8 cellular contexts compared by ENCODE assay signal in the genomic region with DNA sequence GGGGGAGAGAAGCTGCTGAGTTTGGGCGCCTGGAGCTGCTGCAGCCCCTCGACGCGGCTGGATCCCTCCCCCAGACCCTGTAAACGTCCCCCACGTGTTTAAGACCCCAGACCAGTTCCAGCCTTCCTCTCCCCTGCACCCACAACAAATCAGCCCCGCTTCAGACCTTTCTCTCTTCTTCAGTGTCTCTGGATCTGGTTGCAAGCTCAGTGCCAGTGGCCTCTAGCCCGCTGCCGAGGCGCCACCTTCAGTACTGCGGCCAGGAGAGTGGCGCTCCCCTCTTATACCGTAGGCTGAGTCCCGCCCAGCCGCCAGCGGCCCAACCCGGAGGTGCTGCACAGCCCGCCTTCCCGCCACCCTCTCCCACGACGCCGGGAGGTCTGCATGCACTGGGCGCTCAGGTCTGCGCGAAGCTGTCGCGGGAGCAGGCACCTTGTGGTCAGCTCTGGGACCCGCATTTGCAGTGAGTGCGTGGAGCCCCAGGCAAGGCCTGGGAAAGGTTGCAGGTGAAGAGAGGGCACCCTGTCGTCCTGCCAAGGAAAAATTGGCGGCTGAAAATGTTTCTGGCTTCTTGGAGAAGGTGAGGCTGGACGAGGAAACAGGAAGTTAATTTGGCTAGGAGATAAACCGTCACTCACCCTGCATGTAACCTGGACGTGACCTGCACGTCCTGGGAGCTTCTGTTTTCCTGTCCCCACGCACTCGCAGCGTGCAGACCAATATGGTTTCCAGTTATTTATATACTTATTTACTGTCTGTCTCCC. TPM values are rescaled to one million over a fixed set of nuclear protein-coding genes. Genes with fewer than 3 reads are reported as not detected.
A peak's percentile ranks its signal among the peaks of the same experiment; 100 is the strongest.
DNase-seq lines count a peak whose midpoint lies in the region; ATAC-seq and TF ChIP-seq lines count a peak whose summit lies in the region.

TSS of gene C2CD4B (minus strand) at position 257 of the 764 bp plus-strand sequence. CDS start 301 bp downstream, outside the sequence.

- peak in 1 of 2 donors; percentile 35 for TF ChIP-seq POLR2A in vagina (IDR thresholded peaks at IDR 0.05)

- peaks cover 72% of the 10 kb centered on the region for H3K27me3 Mint-ChIP-seq in H9 (ENCODE audit: low read depth)
- peaks cover 52 to 82% of the 10 kb centered on the region in 2 donors for H3K27me3 Mint-ChIP-seq in natural killer cell (ENCODE audit: low read depth in 2 of 2)

- no peak within 1 kb of the TSS for H2AK5ac ChIP-seq in H9 (ENCODE audit: insufficient read length, low read length)

- no peak within 1 kb of the TSS for H4K8ac ChIP-seq in H9 (replicated peaks; ENCODE audit: insufficient read length, low read depth, low read length)

- H3K4me3 ChIP-seq in epithelial cell of proximal tubule (ENCODE audit: low read depth, low read length), result peak within 1 kb of the TSS; percentile 49
- peak within 1 kb of the TSS; percentile 39 to 52 for H3K4me3 ChIP-seq in vagina

- H3K4me1 Mint-ChIP-seq in H9, result peaks cover 11 to 13% of the 10 kb centered on the region in 2 experiments
- H3K4me1 Mint-ChIP-seq in natural killer cell, result peaks cover 0 to 7% of the 10 kb centered on the region in 2 donors

- H2BK5ac ChIP-seq in H9 (ENCODE audit: insufficient read length, low read length), result no peak within 1 kb of the TSS

- H3K56ac ChIP-seq in H9 (ENCODE audit: insufficient read length, low read depth, low read length), result no peak within 1 kb of the TSS

- intact Hi-C loops in natural killer cell (cut with micrococcal nuclease) (no loop called here), vagina (cut with DNase I) (no loop called here)

- H4K5ac ChIP-seq in H9 (ENCODE audit: insufficient read length, low read depth, low read length), result no peak within 1 kb of the TSS

- peaks cover 12% of the 10 kb centered on the region for H3K23me2 ChIP-seq in H9 (ENCODE audit: insufficient read length, low read depth, low read length, poor library complexity, severe bottlenecking)

- H2AFZ ChIP-seq in H9 (ENCODE audit: low read length), result no peak within 1 kb of the TSS

- no peaks in the 10 kb centered on the region for H3K9me3 ChIP-seq in H9 (ENCODE audit: control insufficient read depth, low read depth, low read length)
- H3K9me3 ChIP-seq in vagina, result no peaks in the 10 kb centered on the region

- no peak within 1 kb of the TSS for H2BK15ac ChIP-seq in H9 (ENCODE audit: low read depth, low read length)

- WGBS in H9 (ENCODE audit: extremely low coverage, insufficient read length, low lambda C conversion rate), result no CpG with 5 or more reads among the region's 38 CpGs

- no peaks in the 10 kb centered on the region for H3K36me3 ChIP-seq in vagina

- TF ChIP-seq CTCF in H9 (conservative IDR thresholded peaks at IDR 0.05) (peak; percentile 12; the same call in 1 of the 3 replicates), epithelial cell of proximal tubule (conservative IDR thresholded peaks at IDR 0.05; ENCODE audit: low read depth, low read length) (no peak), natural killer cell (IDR thresholded peaks at IDR 0.05) (no peak), vagina (IDR thresholded peaks at IDR 0.05) (no peak)

- H3K23ac ChIP-seq in H9 (ENCODE audit: insufficient read length, low read depth, low read length), result no peak within 1 kb of the TSS

- no peak within 1 kb of the TSS for H3K18ac ChIP-seq in H9 (ENCODE audit: insufficient read length, low read depth, low read length)

- H4K91ac ChIP-seq in H9 (ENCODE audit: insufficient read length, low read depth, low read length), result no peak within 1 kb of the TSS

- H3T11ph ChIP-seq in H9 (ENCODE audit: low read length), result no peak within 1 kb of the TSS

- ATAC-seq in natural killer cell (peak in 1 of 3 donors; percentile 22), HG02870 (IDR thresholded peaks at IDR 0.05; ENCODE audit: unreplicated experiment) (no peak)

- no peak within 1 kb of the TSS for H2BK20ac ChIP-seq in H9 (ENCODE audit: low read depth, low read length, poor library complexity, severe bottlenecking)

- H2BK12ac ChIP-seq in H9 (ENCODE audit: insufficient read length, low read depth, low read length), result no peak within 1 kb of the TSS

- H3K4me1 ChIP-seq in H9 (ENCODE audit: insufficient read depth, low read length) (no peaks in the 10 kb centered on the region), vagina (peaks cover 14% of the 10 kb centered on the region)

- no peak within 1 kb of the TSS for H3K4ac ChIP-seq in H9 (ENCODE audit: low read depth, low read length)

- H3K27ac ChIP-seq in H9 (ENCODE audit: insufficient read length, low read depth, low read length), result no peak within 1 kb of the TSS
- H3K27ac ChIP-seq in vagina, result peak within 1 kb of the TSS; percentile 20

- DNase-seq in H9 (peak; percentile 82), epithelial cell of proximal tubule (ENCODE audit: low read depth) (no peak), natural killer cell (no peak), vagina (ENCODE audit: extremely low spot score in 2 of 2) (no peak), NCI-H2081 (lab: John Stamatoyannopoulos, UW) (no peak), NCI-H1436 treated with DMSO at 0.1 percent for 48 hours (lab: John Stamatoyannopoulos, UW) (no peak)
- peak; percentile 33 for DNase-seq in activated CD4-positive, CD25-positive, alpha-beta regulatory T cell treated with anti-CD3 and anti-CD28 coated beads, Interleukin-2, amount 50 U/mL, for 72 hours

- H2BK120ac ChIP-seq in H9 (ENCODE audit: low read depth, low read length, poor library complexity, severe bottlenecking), result no peak within 1 kb of the TSS

- no peak within 1 kb of the TSS for H3K14ac ChIP-seq in H9 (ENCODE audit: insufficient read depth, low read length)

- H3K27me3 ChIP-seq in H9 (ENCODE audit: insufficient read depth, low read length) (peaks cover 24% of the 10 kb centered on the region; the same call in 1 of the 2 replicates), vagina (peaks cover 12% of the 10 kb centered on the region)

- H3K4me2 ChIP-seq in H9 (ENCODE audit: insufficient read depth, insufficient read length, low read length), result peak within 1 kb of the TSS; percentile 39

- H3K27ac Mint-ChIP-seq in H9 (no peak within 1 kb of the TSS), natural killer cell (no peak within 1 kb of the TSS)

- H3K9me3 Mint-ChIP-seq in H9, result peaks cover 0 to 3% of the 10 kb centered on the region in 2 experiments; a peak in 1 of 5 replicates
- H3K9me3 Mint-ChIP-seq in natural killer cell, result no peaks in the 10 kb centered on the region

- H4K20me1 ChIP-seq in H9 (ENCODE audit: control insufficient read depth, insufficient read depth, insufficient read length), result no peaks in the 10 kb centered on the region

- H3K79me2 ChIP-seq in H9 (ENCODE audit: insufficient read depth, low read length), result no peaks in the 10 kb centered on the region

- H3K4me3 Mint-ChIP-seq in H9 (peak within 1 kb of the TSS; percentile 64 to 84), natural killer cell (peak within 1 kb of the TSS; percentile 52)

- H3K79me1 ChIP-seq in H9 (ENCODE audit: insufficient read depth, low read depth, low read length, poor library complexity, severe bottlenecking), result no peaks in the 10 kb centered on the region

- H3K9ac ChIP-seq in H9 (ENCODE audit: extremely low read depth, insufficient read length, low read length), result no peak within 1 kb of the TSS

- H3K36me3 Mint-ChIP-seq in H9 (ENCODE audit: insufficient read depth in 1 of 3, low read depth in 3 of 3) (no peaks in the 10 kb centered on the region), natural killer cell (no peaks in the 10 kb centered on the region)

RNA-seq across cellular contexts. Expression of gene C2CD4B, which starts in this region (rescaled TPM):
- total RNA-seq in H9 (2021) (0.13 and 0.22 TPM in 2 replicates), epithelial cell of proximal tubule (0.07 and 0.12 TPM in 2 replicates), natural killer cell (under 1 TPM in 1 of 3 donors, not detected in 2; 0.75 TPM), vagina (0.49 TPM)

Comparison
In these comparisons a context has a peak if more than half of its experiments do, and no peak if none do; other contexts are left out.
1. Peak in DNase-seq and H3K4me2 ChIP-seq in H9; RNA of the gene not detected or under 1 TPM.